In the genomic region with DNA sequence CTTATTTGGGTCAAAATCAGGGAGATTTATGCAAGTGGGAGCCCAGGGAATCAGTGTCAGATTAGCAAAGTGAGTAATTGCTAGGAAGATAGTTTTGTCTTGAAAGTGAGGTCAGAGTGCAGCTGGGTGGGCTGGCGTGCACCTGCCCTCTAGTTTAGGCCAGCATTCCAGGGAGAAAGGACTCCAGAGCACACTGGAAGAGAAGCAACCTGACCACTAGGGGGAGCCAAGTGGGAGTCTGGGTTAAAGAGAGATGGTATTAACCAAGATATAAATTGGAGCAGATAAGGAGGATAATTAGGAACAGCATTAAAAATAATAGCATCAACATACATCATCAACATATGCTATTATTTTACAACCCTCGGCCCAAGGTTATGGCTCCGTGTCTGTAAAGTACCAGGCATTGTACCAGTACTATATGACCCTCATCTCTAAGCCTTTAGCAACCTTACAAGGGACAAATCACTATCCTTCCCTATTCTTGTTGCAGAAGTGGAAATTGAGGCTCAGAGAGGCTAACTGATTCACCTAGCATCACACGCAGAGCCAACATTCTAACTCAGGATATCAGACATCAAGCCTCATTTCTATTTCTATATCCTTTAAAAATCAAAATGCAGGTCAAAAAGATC, we compare ENCODE assay signal across 8 cellular contexts. TPM values are rescaled to one million over a fixed set of nuclear protein-coding genes. Genes with fewer than 3 reads are reported as not detected.
DNase-seq lines count a peak whose midpoint lies in the region; ATAC-seq, FAIRE-seq and TF ChIP-seq lines count a peak whose summit lies in the region.

No MANE protein-coding gene starts in this region.

- DNase-seq in BJ (ENCODE audit: low read depth) (no peak), GM12891 (ENCODE audit: insufficient read length, low spot score) (no peak), NCI-H2171 (lab: John Stamatoyannopoulos, UW) (peak; percentile 61), GM12878 (ENCODE audit: low read depth, low spot score) (no peak), mesendoderm (peak; percentile 67), T1000 (lab: John Stamatoyannopoulos, UW) (no peak)
- no peak for DNase-seq in T-helper 2 cell treated with Interferon-gamma antibody and Interleukin-4, amounts not matched to agents 5 μg/mL and 100 μg/mL, for 36 hours (ENCODE audit: low spot score)
- DNase-seq in effector memory CD8-positive, alpha-beta T cell, result no peak

- H3K79me2 ChIP-seq in GM12878 (ENCODE audit: control insufficient read depth, insufficient read depth, low read length) (no peaks in the 10 kb centered on the region), mesendoderm (ENCODE audit: control insufficient read depth, insufficient read depth, low read length) (no peaks in the 10 kb centered on the region)

- H3K9ac ChIP-seq in GM12878 (ENCODE audit: control insufficient read depth, insufficient read depth, low read length), result no peak overlapping the region
- H3K9ac ChIP-seq in mesendoderm (ENCODE audit: low read length), result no peak overlapping the region

- in situ Hi-C loops in GM12878 (cut with MboI), result no loop called here

- no peak overlapping the region for H3K27ac Mint-ChIP-seq in T-helper 2 cell treated with Interferon-gamma antibody and Interleukin-4, amounts not matched to agents 5 μg/mL and 100 μg/mL, for 36 hours
- no peak overlapping the region for H3K27ac Mint-ChIP-seq in effector memory CD8-positive, alpha-beta T cell

- no peak overlapping the region for H4K5ac ChIP-seq in mesendoderm (ENCODE audit: low read length)

- H2AFZ ChIP-seq in GM12878 (ENCODE audit: control insufficient read depth, low read depth, low read length), result no peak overlapping the region

- CTCF ChIA-PET in BJ (lab: Yijun Ruan, JAX), result interaction anchor here (0.9 to 1.8 kb wide), 2 partner anchors 10 to 13 kb away, joined by 4 to 7 read pairs; no protein-coding TSS in a partner anchor
- CTCF ChIA-PET in GM12878 (lab: Yijun Ruan, JAX), result interaction anchor here (1.3 kb wide), 3 partner anchors 9 to 257 kb away, joined by 3 to 6 read pairs (median 4); no protein-coding TSS in a partner anchor

- TF ChIP-seq CTCF in BJ (IDR thresholded peaks at IDR 0.05; ENCODE audit: insufficient read depth, low read depth, low read length) (peak; percentile 71), GM12878 (IDR thresholded peaks at IDR 0.05 in 2 of 3, conservative IDR thresholded peaks at IDR 0.05 in 1 of 3; ENCODE audit: control insufficient read depth in 2 of 3, extremely low read depth in 1 of 3, insufficient read depth in 1 of 3, low read depth in 3 of 3, low read length in 3 of 3) (peak; percentile 53 to 72 (median 63))

- H3K23ac ChIP-seq in mesendoderm (ENCODE audit: low read length), result no peak overlapping the region

- H3K36me3 ChIP-seq in BJ (ENCODE audit: control insufficient read depth, insufficient read depth, low read length) (no peaks in the 10 kb centered on the region), GM12878 (ENCODE audit: control insufficient read depth in 2 of 2, insufficient read depth in 2 of 2, low read length in 1 of 2) (no peaks in the 10 kb centered on the region), mesendoderm (ENCODE audit: control insufficient read depth, insufficient read depth, low read length) (no peaks in the 10 kb centered on the region)

- no peak overlapping the region for H3K56ac ChIP-seq in mesendoderm (ENCODE audit: low read length)

- H3K27ac ChIP-seq in GM12878 (ENCODE audit: control insufficient read depth, insufficient read depth) (no peak overlapping the region), mesendoderm (ENCODE audit: low read depth, low read length) (no peak overlapping the region)

- H2BK5ac ChIP-seq in mesendoderm (ENCODE audit: low read length), result no peak overlapping the region

- TF ChIP-seq EP300 in GM12878 (IDR thresholded peaks at IDR 0.05; ENCODE audit: borderline replicate concordance in 1 of 2, control insufficient read depth in 1 of 2, low read depth in 2 of 2, low read length in 2 of 2), result no peak

- H3K4me2 ChIP-seq in GM12878 (ENCODE audit: control insufficient read depth, insufficient read depth), result no peak overlapping the region
- H3K4me2 ChIP-seq in mesendoderm (ENCODE audit: low read length), result no peak overlapping the region

- peak; percentile 66 for ATAC-seq in GM12878
- ATAC-seq in effector memory CD8-positive, alpha-beta T cell (replicated peaks), result no peak

- no peaks in the 10 kb centered on the region; the same call in 1 of the 2 replicates for H3K27me3 ChIP-seq in BJ (ENCODE audit: control insufficient read depth, insufficient read depth, low read length)
- no peaks in the 10 kb centered on the region; a peak in 1 of 4 replicates for H3K27me3 ChIP-seq in GM12878 (replicated peaks in 1 of 2; ENCODE audit: control insufficient read depth in 2 of 2, insufficient read depth in 2 of 2, low read length in 1 of 2)
- no peaks in the 10 kb centered on the region for H3K27me3 ChIP-seq in mesendoderm (ENCODE audit: insufficient read depth, low read length, poor library complexity)

- no peaks in the 10 kb centered on the region for H4K20me1 ChIP-seq in GM12878 (ENCODE audit: control insufficient read depth, insufficient read depth)

- no peak overlapping the region for H2BK120ac ChIP-seq in mesendoderm (ENCODE audit: low read depth, low read length)

- no peak overlapping the region for H4K8ac ChIP-seq in mesendoderm (ENCODE audit: low read depth, low read length)

- no peaks in the 10 kb centered on the region for H3K4me1 Mint-ChIP-seq in T-helper 2 cell treated with Interferon-gamma antibody and Interleukin-4, amounts not matched to agents 5 μg/mL and 100 μg/mL, for 36 hours (ENCODE audit: low read depth)
- H3K4me1 Mint-ChIP-seq in effector memory CD8-positive, alpha-beta T cell (ENCODE audit: low read depth in 2 of 2), result no peaks in the 10 kb centered on the region

- no peaks in the 10 kb centered on the region for H3K9me3 ChIP-seq in GM12878 (replicated peaks; ENCODE audit: control insufficient read depth, insufficient read depth, low read length)

- H3K4ac ChIP-seq in mesendoderm (ENCODE audit: low read depth, low read length), result no peak overlapping the region

- RAD21 ChIA-PET in GM12878 (lab: Charles Lee; ENCODE audit: unreplicated experiment), result no interaction called here

- SMC1A ChIA-PET in GM12878 (lab: Charles Lee; ENCODE audit: uncharacterized antibody, unreplicated experiment), result no interaction called here

- no peaks in the 10 kb centered on the region for H3K79me1 ChIP-seq in mesendoderm (ENCODE audit: low read length)

- H3K4me3 ChIP-seq in BJ (ENCODE audit: low read depth, low read length) (no peak overlapping the region), GM12878 (no peak overlapping the region), mesendoderm (ENCODE audit: low read length) (no peak overlapping the region)

- H2BK15ac ChIP-seq in mesendoderm (replicated peaks; ENCODE audit: low read depth), result no peak overlapping the region

- no peak overlapping the region for H3K18ac ChIP-seq in mesendoderm (ENCODE audit: low read length)

- no peak overlapping the region for H3K4me3 Mint-ChIP-seq in T-helper 2 cell treated with Interferon-gamma antibody and Interleukin-4, amounts not matched to agents 5 μg/mL and 100 μg/mL, for 36 hours
- no peak overlapping the region for H3K4me3 Mint-ChIP-seq in effector memory CD8-positive, alpha-beta T cell

- no peaks in the 10 kb centered on the region for H3K36me3 Mint-ChIP-seq in T-helper 2 cell treated with Interferon-gamma antibody and Interleukin-4, amounts not matched to agents 5 μg/mL and 100 μg/mL, for 36 hours (ENCODE audit: low read depth)
- H3K36me3 Mint-ChIP-seq in effector memory CD8-positive, alpha-beta T cell (ENCODE audit: insufficient read depth), result no peaks in the 10 kb centered on the region

- TF ChIP-seq POLR2A in GM12891 (IDR thresholded peaks at IDR 0.05; ENCODE audit: low read depth, low read length) (no peak), GM12878 (IDR thresholded peaks at IDR 0.05; ENCODE audit: low read depth, low read length) (no peak)

- intact Hi-C loops in GM12878 (cut with micrococcal nuclease; ENCODE audit: unreplicated experiment), result loop anchor here (10.0 kb wide), 1 partner anchor 378 kb away; no protein-coding TSS in a partner anchor

- FAIRE-seq in GM12891 (lab: Jason Lieb, UNC) (peak; percentile 71), GM12878 (lab: Jason Lieb, UNC) (no peak)

- WGBS in GM12878 (ENCODE audit: insufficient coverage, insufficient replicate concordance, low lambda C conversion rate, missing lambda C conversion rate), result 27% methylated on average over 4 of the region's 4 CpGs
- no CpG with 5 or more reads among the region's 4 CpGs for WGBS in mesendoderm (ENCODE audit: extremely low coverage, insufficient coverage, low lambda C conversion rate)

- no peaks in the 10 kb centered on the region for H3K9me3 Mint-ChIP-seq in T-helper 2 cell treated with Interferon-gamma antibody and Interleukin-4, amounts not matched to agents 5 μg/mL and 100 μg/mL, for 36 hours
- no peaks in the 10 kb centered on the region for H3K9me3 Mint-ChIP-seq in effector memory CD8-positive, alpha-beta T cell

- TF ChIP-seq RAD21 in GM12878 (IDR thresholded peaks at IDR 0.05; ENCODE audit: insufficient read depth, low read depth, low read length), result peak; percentile 37; the same call in 1 of the 2 replicates

- H3K27me3 Mint-ChIP-seq in T-helper 2 cell treated with Interferon-gamma antibody and Interleukin-4, amounts not matched to agents 5 μg/mL and 100 μg/mL, for 36 hours (ENCODE audit: low read depth), result no peaks in the 10 kb centered on the region
- H3K27me3 Mint-ChIP-seq in effector memory CD8-positive, alpha-beta T cell, result peaks cover 27 to 64% of the 10 kb centered on the region in 2 donors

- H2AK5ac ChIP-seq in mesendoderm (ENCODE audit: low read length), result no peak overlapping the region

- H3K4me1 ChIP-seq in GM12878 (ENCODE audit: control insufficient read depth, insufficient read depth, low read length) (no peaks in the 10 kb centered on the region), mesendoderm (ENCODE audit: control insufficient read depth, low read depth, low read length) (no peaks in the 10 kb centered on the region)

- no TSS peak for BruUV-seq in GM12878 (replicated peaks; lab: Mats Ljungman, UMichigan)

- POLR2A ChIA-PET in BJ (lab: Charles Lee), result no interaction called here
- POLR2A ChIA-PET in GM12878 (lab: Charles Lee), result no interaction called here

RNA-seq across cellular contexts. Expression of a gene that starts 57.8 kb away (rescaled TPM):
- polyA plus RNA-seq in BJ (2011; rRNA removed) (31.0 and 41.9 TPM in 2 replicates), GM12878 (2011; rRNA removed) (not detected in 2 replicates), GM12878 (2014; fragmentation: Illumina TruSeq; extraction: Trizol) (not detected in 2 replicates), GM12878 (2014; fragmentation: Nextera tagmentation; extraction: Ambion mirVana) (not detected), GM12878 (2014; rRNA removed) (not detected in 2 replicates), GM12878 (2016; fragmentation: Nextera tagmentation; extraction: Ambion mirVana) (not detected)
- 28.7 and 38.0 TPM in 2 replicates for polyA minus RNA-seq in BJ (2011; rRNA and poly(A)+ RNA removed)
- polyA plus RNA-seq in GM12891 (2012; ENCODE audit: low read depth, missing spikeins), result not detected
- not detected in 2 replicates for total RNA-seq in GM12878 (2013; cell fraction: nucleolus; rRNA removed)
- total RNA-seq in GM12878 (2014; rRNA removed) (not detected in 2 replicates), GM12878 (2014; rRNA removed; fragmentation: Illumina TruSeq; extraction: Trizol) (not detected in 2 replicates), GM12878 (2021) (not detected in 2 replicates)
- polyA plus RNA-seq in GM12878 (2011; ENCODE audit: low read depth), result not detected
- polyA plus RNA-seq in GM12878 (2011; cell fraction: cytosol; rRNA removed), result not detected in 2 replicates
- polyA plus RNA-seq in GM12878 (2011; cell fraction: nucleus; rRNA removed), result not detected in 2 replicates
- not detected in 2 replicates for polyA plus RNA-seq in GM12878 (2012)
- not detected in 2 replicates for polyA minus RNA-seq in GM12878 (2011; rRNA and poly(A)+ RNA removed)
- polyA minus RNA-seq in GM12878 (2011; cell fraction: cytosol; rRNA and poly(A)+ RNA removed), result not detected in 2 replicates
- not detected in 2 replicates for polyA minus RNA-seq in GM12878 (2011; cell fraction: nucleus; rRNA and poly(A)+ RNA removed)
- polyA plus RNA-seq in mesendoderm (2013, experiment 1 of 2), result 5.1 TPM
- 5.4 TPM for polyA plus RNA-seq in mesendoderm (2013, experiment 2 of 2)

Comparison
In these comparisons a context has a peak if more than half of its experiments do, and no peak if none do; other contexts are left out.
1. DNase-seq: peak in NCI-H2171 (single experiment) and mesendoderm (single experiment); none in BJ (single experiment), GM12891 (single experiment), GM12878 (single experiment), T-helper 2 cell treated with Interferon-gamma antibody and Interleukin-4, amounts not matched to agents 5 μg/mL and 100 μg/mL, for 36 hours (single experiment), T1000 (single experiment) and effector memory CD8-positive, alpha-beta T cell (0 of 3).
2. RNA of a gene that starts 57.8 kb away (polyA plus RNA-seq): 31.0 to 41.9 TPM in BJ; not detected in GM12878; every median in the first group is over 10 times any median in the second.